30 cellular contexts compared by ENCODE assay signal in genomic region chr19:15615526-15615925, GRCh38. TPM values are rescaled to one million over a fixed set of nuclear protein-coding genes. Genes with fewer than 3 reads are reported as not detected.
"Had no signal": no experiment of that assay in that cellular context is flagged by ENCODE, and none has a peak within 500 bp of the region (broad histone marks: within the 10 kb centered on the region; RNA-seq: fewer than 3 reads in every experiment).

No MANE protein-coding gene starts in this region.

- H3K27me3 ChIP-seq: foreskin keratinocyte, hepatocyte, pancreas, right atrium auricular region, upper lobe of left lung had no signal

- H3K36me3 Mint-ChIP-seq: memory B cell, natural killer cell had no signal

- H3K4me3 ChIP-seq: gastroesophageal sphincter, heart left ventricle, hepatocyte, lung, pancreas, prostate gland, right atrium auricular region, smooth muscle cell, thoracic aorta, tibial nerve, upper lobe of left lung had no signal

- H3K9me3 Mint-ChIP-seq: memory B cell, natural killer cell had no signal

- H3K4me1 Mint-ChIP-seq: memory B cell, natural killer cell had no signal

- DNase-seq: cortex of kidney; effector CD4-positive, alpha-beta T cell; foreskin keratinocyte; heart left ventricle; kidney; natural killer cell; occipital lobe; pancreas; stimulated activated CD4-positive, alpha-beta T cell treated with anti-CD3 and anti-CD28 coated beads, Interleukin-12 subunit alpha, Interleukin-12 subunit beta, amount 100 ng/mL, for 4 hours; stimulated activated CD4-positive, alpha-beta T cell treated with anti-CD3 and anti-CD28 coated beads, Interleukin-1b, Interleukin-23, amount 100 ng/mL, for 48 hours; stimulated activated CD4-positive, alpha-beta T cell treated with anti-CD3 and anti-CD28 coated beads, Interleukin-4, amount 100 ng/mL, for 1 hour; stimulated activated CD8-positive, alpha-beta memory T cell treated with anti-CD3 and anti-CD28 coated beads, Interleukin-4, amount 100 ng/mL, for 48 hours; stimulated activated naive CD4-positive, alpha-beta T cell treated with Interleukin-2 at 50 U/mL for 16 hours had no signal

- ATAC-seq: foreskin keratinocyte, gastroesophageal sphincter, heart left ventricle, left lobe of liver, natural killer cell, sciatic nerve had no signal

- H3K4me3 Mint-ChIP-seq: memory B cell, natural killer cell had no signal

- H3K27ac ChIP-seq: epithelial cell of prostate, foreskin keratinocyte, gastroesophageal sphincter, heart left ventricle, hepatocyte, pancreas, prostate gland, right atrium auricular region, thoracic aorta, tibial nerve, upper lobe of left lung had no signal

- H3K27ac Mint-ChIP-seq: memory B cell, natural killer cell had no signal

RNA-seq across cellular contexts. Expression of gene CYP4F8, which starts 0.5 kb away (rescaled TPM):
- total RNA-seq: dermis microvascular lymphatic vessel endothelial cell, esophagus mucosa, fibroblast of lung, foreskin keratinocyte, gastroesophageal sphincter, heart left ventricle, hepatocyte, kidney, left lobe of liver, liver, lung, natural killer cell, occipital lobe, pancreas, right atrium auricular region, sciatic nerve, smooth muscle cell, thoracic aorta, tibial nerve, upper lobe of left lung had no signal

RNA-seq across cellular contexts. Expression of gene CYP4F3, which starts 25.2 kb away (rescaled TPM):
- total RNA-seq: dermis microvascular lymphatic vessel endothelial cell, fibroblast of lung, smooth muscle cell had no signal

RNA-seq across cellular contexts. Expression of gene CYP4F12, which starts 57.4 kb away (rescaled TPM):
- total RNA-seq: dermis microvascular lymphatic vessel endothelial cell, fibroblast of lung, occipital lobe, smooth muscle cell had no signal
